Comparison of ENCODE assay signal across 25 cellular contexts in genomic region chr17:16467044-16467443, GRCh38.
"Had no signal": no experiment of that assay in that cellular context is flagged by ENCODE, and none has a peak within 500 bp of the region (broad histone marks: within the 10 kb centered on the region; RNA-seq: fewer than 3 reads in every experiment).

No MANE protein-coding gene starts in this region.

- H3K36me3 ChIP-seq: esophagus squamous epithelium, heart right ventricle, lower lobe of right lung, neural progenitor cell, sigmoid colon, thoracic aorta, upper lobe of right lung, uterus had no signal

- H2AFZ ChIP-seq: neural progenitor cell had no signal

- H3K9me3 ChIP-seq: esophagus squamous epithelium, heart right ventricle, lower lobe of right lung, psoas muscle, sigmoid colon, thoracic aorta, tibial nerve, upper lobe of right lung, uterus had no signal

- H3K27ac ChIP-seq: coronary artery, esophagus squamous epithelium, heart right ventricle, lower lobe of right lung, neural progenitor cell, psoas muscle, sigmoid colon, thoracic aorta, upper lobe of right lung, uterus had no signal

- H3K27me3 ChIP-seq: esophagus squamous epithelium, heart right ventricle, neural progenitor cell, sigmoid colon, tibial nerve, upper lobe of right lung, uterus had no signal

- H3K4me3 ChIP-seq: coronary artery, esophagus squamous epithelium, heart right ventricle, lower lobe of right lung, neural progenitor cell, psoas muscle, sigmoid colon, thoracic aorta, tibial nerve, upper lobe of right lung, uterus had no signal

- DNase-seq: dermis blood vessel endothelial cell; effector memory CD8-positive, alpha-beta T cell; erythroblast; esophagus squamous epithelium; foreskin melanocyte; glutamatergic neuron; heart right ventricle; hypothalamus; immature natural killer cell; islet precursor cell; kidney glomerular epithelial cell; left ventricle myocardium superior; lower lobe of right lung; naive thymus-derived CD4-positive, alpha-beta T cell; psoas muscle; sigmoid colon; stimulated activated CD4-positive, alpha-beta T cell treated with anti-CD3 and anti-CD28 coated beads, Interleukin-15, amount 100 ng/mL, for 24 hours; stimulated activated CD4-positive, alpha-beta T cell treated with anti-CD3 and anti-CD28 coated beads, Interleukin-2, amount 100 ng/mL, for 48 hours; stimulated activated naive B cell treated with anti-CD40 and anti-IgM and Interleukin-4, amounts not matched to agents 10 μg/mL and 1 μg/mL and 100 μg/mL, for 72 hours; upper lobe of right lung; uterus had no signal

- H3K4me1 ChIP-seq: lower lobe of right lung, upper lobe of right lung, uterus had no signal

- H3K4me2 ChIP-seq: neural progenitor cell had no signal
